27 cellular contexts compared by ENCODE assay signal in genomic region chr3:16606398-16606797, GRCh38. TPM values are rescaled to one million over a fixed set of nuclear protein-coding genes. Genes with fewer than 3 reads are reported as not detected.
DNase-seq lines count a peak whose midpoint lies in the region; ATAC-seq and TF ChIP-seq lines count a peak whose summit lies in the region.
"Had no signal": no experiment of that assay in that cellular context is flagged by ENCODE, and none has a peak within 500 bp of the region (broad histone marks: within the 10 kb centered on the region; RNA-seq: fewer than 3 reads in every experiment).

No MANE protein-coding gene starts in this region.

- H3K27me3 ChIP-seq in GM23248 (replicated peaks; ENCODE audit: insufficient read depth), result no peaks in the 10 kb centered on the region
- peaks cover 6% of the 10 kb centered on the region for H3K27me3 ChIP-seq in RWPE2 (ENCODE audit: insufficient read depth, poor library complexity, severe bottlenecking)
- H3K27me3 ChIP-seq: BLaER1 treated with 17β-estradiol and CSF1 and Interleukin-3, amounts not matched to agents 10 nM and 100 nM; body of pancreas; colonic mucosa; heart left ventricle had no signal

- no peaks in the 10 kb centered on the region for H4K20me1 ChIP-seq in GM23248 (ENCODE audit: insufficient read depth)
- H4K20me1 ChIP-seq: BLaER1 treated with 17β-estradiol and CSF1 and Interleukin-3, amounts not matched to agents 10 nM and 100 nM had no signal

- H3F3A ChIP-seq in GM23248 (ENCODE audit: insufficient read depth), result no peaks in the 10 kb centered on the region

- no peak overlapping the region for H3K9ac ChIP-seq in GM23248
- H3K9ac ChIP-seq: BLaER1 treated with 17β-estradiol and CSF1 and Interleukin-3, amounts not matched to agents 10 nM and 100 nM had no signal

- H3K9me3 ChIP-seq in GM23248 (ENCODE audit: low read depth), result no peaks in the 10 kb centered on the region
- no peaks in the 10 kb centered on the region for H3K9me3 ChIP-seq in RWPE2 (ENCODE audit: severe bottlenecking)
- H3K9me3 ChIP-seq: body of pancreas, colonic mucosa, heart left ventricle had no signal

- ATAC-seq in RWPE2 (ENCODE audit: low read depth) (peak; percentile 49; the same call in 2 of the 3 replicates), GM19395 (IDR thresholded peaks at IDR 0.05; ENCODE audit: unreplicated experiment) (no peak), HG03457 (IDR thresholded peaks at IDR 0.05; ENCODE audit: unreplicated experiment) (no peak)
- ATAC-seq: activated CD8-positive, alpha-beta memory T cell treated with anti-CD3 and anti-CD28 coated beads, Interleukin-2, amount 10 ng/mL, durations not matched to agents 7 days and 5 days; activated naive CD4-positive, alpha-beta T cell treated with anti-CD3 and anti-CD28 coated beads, Interleukin-2, amount 50 U/mL, for 72 hours; body of pancreas; heart left ventricle; HepG2 had no signal

- no peaks in the 10 kb centered on the region for H3K79me2 ChIP-seq in GM23248 (ENCODE audit: insufficient read depth)

- H3K36me3 ChIP-seq in GM23248 (ENCODE audit: low read depth), result no peaks in the 10 kb centered on the region
- H3K36me3 ChIP-seq in RWPE2 (ENCODE audit: low read depth), result peaks cover 3% of the 10 kb centered on the region; the same call in 1 of the 2 replicates
- H3K36me3 ChIP-seq: BLaER1 treated with 17β-estradiol and CSF1 and Interleukin-3, amounts not matched to agents 10 nM and 100 nM; colonic mucosa; heart left ventricle had no signal

- no peak for TF ChIP-seq CTCF in RWPE2 (IDR thresholded peaks at IDR 0.05; ENCODE audit: poor library complexity, severe bottlenecking)

- no peaks in the 10 kb centered on the region for H3K9me2 ChIP-seq in GM23248 (ENCODE audit: insufficient read depth)

- in situ Hi-C loops in GM23248 (cut with MboI), result loop anchor here (10.0 kb wide), 2 partner anchors 428 to 628 kb away; no protein-coding TSS in a partner anchor

- H3K27ac ChIP-seq in GM23248 (no peak overlapping the region), RWPE2 (ENCODE audit: poor library complexity, severe bottlenecking) (no peak overlapping the region)
- H3K27ac ChIP-seq: 22Rv1; BLaER1 treated with 17β-estradiol and CSF1 and Interleukin-3, amounts not matched to agents 10 nM and 100 nM; body of pancreas; colonic mucosa; heart left ventricle had no signal

- H2AFZ ChIP-seq in GM23248, result no peak overlapping the region

- 77 to 81% methylated on average over 4 of the region's 4 CpGs for WGBS in GM23248 (ENCODE audit: low coverage in 1 of 2, low lambda C conversion rate in 2 of 2, missing lambda C conversion rate in 2 of 2), 2 experiments

- H3K4me1 ChIP-seq in GM23248 (ENCODE audit: insufficient read depth) (no peaks in the 10 kb centered on the region; the same call in 1 of the 2 replicates), RWPE2 (ENCODE audit: insufficient read depth, poor library complexity, severe bottlenecking) (no peaks in the 10 kb centered on the region)
- H3K4me1 ChIP-seq: BLaER1 treated with 17β-estradiol and CSF1 and Interleukin-3, amounts not matched to agents 10 nM and 100 nM; colonic mucosa had no signal

- DNase-seq in 8988T (peak; percentile 33), GM23248 (peak; percentile 7), RWPE2 (ENCODE audit: low spot score) (no peak), iPS-NIHi11 (ENCODE audit: low spot score) (peak; percentile 20), GM19240 (ENCODE audit: insufficient read length, low spot score) (no peak)
- no peak for DNase-seq in activated CD4-positive, alpha-beta T cell treated with anti-CD3 and anti-CD28 coated beads, Interleukin-2, amount 50 U/mL, for 4 hours
- DNase-seq: activated CD4-positive, alpha-beta T cell treated with anti-CD3 and anti-CD28 coated beads for 4 hours; activated CD8-positive, alpha-beta memory T cell treated with anti-CD3 and anti-CD28 coated beads, Interleukin-2, amount 10 ng/mL, durations not matched to agents 7 days and 5 days; body of pancreas; Calu3; colonic mucosa; EL; endodermal cell; heart left ventricle; immature natural killer cell; NCI-H1417; NCI-H526; occipital lobe; SHP77 had no signal

- no peak overlapping the region for H3K4me2 ChIP-seq in GM23248 (ENCODE audit: unreplicated experiment)
- H3K4me2 ChIP-seq: BLaER1 treated with 17β-estradiol and CSF1 and Interleukin-3, amounts not matched to agents 10 nM and 100 nM had no signal

- H3K4me3 ChIP-seq in GM23248 (no peak overlapping the region), RWPE2 (ENCODE audit: severe bottlenecking) (no peak overlapping the region)
- H3K4me3 ChIP-seq: BLaER1 treated with 17β-estradiol and CSF1 and Interleukin-3, amounts not matched to agents 10 nM and 100 nM; body of pancreas; colonic mucosa; heart left ventricle had no signal

RNA-seq across cellular contexts. Expression of gene DAZL, which starts 1.2 kb away (rescaled TPM):
- not detected in 2 replicates for total RNA-seq in GM23248 (2014; rRNA removed; shearing (Covaris generic))
- polyA plus RNA-seq in GM23248 (2016; fragmentation: Nextera tagmentation; extraction: Ambion mirVana), result not detected in 2 replicates
- total RNA-seq: activated naive CD4-positive, alpha-beta T cell treated with anti-CD3 and anti-CD28 coated beads, Interleukin-2, amount 50 U/mL, for 72 hours; body of pancreas; Calu3; colonic mucosa; endodermal cell; fibroblast of lung; heart left ventricle; HepG2; lung microvascular endothelial cell; occipital lobe had no signal
- polyA plus RNA-seq: heart left ventricle, HepG2, immature natural killer cell had no signal

Comparison
In these comparisons a context has a peak if more than half of its experiments do, and no peak if none do; other contexts are left out.
1. DNase-seq: peak in 8988T (single experiment), GM23248 (single experiment) and iPS-NIHi11 (single experiment); none in RWPE2 (single experiment), activated CD4-positive, alpha-beta T cell treated with anti-CD3 and anti-CD28 coated beads, Interleukin-2, amount 50 U/mL, for 4 hours (0 of 2) and GM19240 (single experiment).